In genomic region chr14:81176224-81176623, GRCh38 we compare ENCODE assay signal across 15 cellular contexts. TPM values are rescaled to one million over a fixed set of nuclear protein-coding genes. Genes with fewer than 3 reads are reported as not detected.
A peak's percentile ranks its signal among the peaks of the same experiment; 100 is the strongest.
DNase-seq lines count a peak whose midpoint lies in the region; ATAC-seq and TF ChIP-seq lines count a peak whose summit lies in the region.
"Had no signal": no experiment of that assay in that cellular context is flagged by ENCODE, and none has a peak within 500 bp of the region (broad histone marks: within the 10 kb centered on the region; RNA-seq: fewer than 3 reads in every experiment).

No MANE protein-coding gene starts in this region.

- H2BK15ac ChIP-seq in neuronal stem cell (ENCODE audit: low read length) (no peak overlapping the region), H9 (ENCODE audit: low read depth, low read length) (no peak overlapping the region)

- intact Hi-C loops in prostate gland (cut with DNase I) = loop anchor here (10.0 kb wide), 1 partner anchor 221 kb away; the partner anchor contains the start of gene TSHR

- H3K27me3 ChIP-seq in neuronal stem cell (ENCODE audit: control insufficient read depth in 3 of 3, insufficient read depth in 3 of 3, low read depth in 1 of 3, low read length in 3 of 3) = no peaks in the 10 kb centered on the region
- no peaks in the 10 kb centered on the region for H3K27me3 ChIP-seq in prostate gland (replicated peaks; ENCODE audit: insufficient read depth)
- H3K27me3 ChIP-seq in H9 (ENCODE audit: insufficient read depth, low read length) = no peaks in the 10 kb centered on the region
- H3K27me3 ChIP-seq: heart right ventricle had no signal

- H3K27ac ChIP-seq in neuronal stem cell (replicated peaks; ENCODE audit: low read length) (no peak overlapping the region), prostate gland (no peak overlapping the region), H9 (ENCODE audit: insufficient read length, low read depth, low read length) (no peak overlapping the region)

- H2BK120ac ChIP-seq in neuronal stem cell (ENCODE audit: low read depth, low read length) (no peak overlapping the region), H9 (ENCODE audit: low read depth, low read length, poor library complexity, severe bottlenecking) (no peak overlapping the region)

- no peak overlapping the region for H3K56ac ChIP-seq in H9 (ENCODE audit: insufficient read length, low read depth, low read length)

- no CpG with 5 or more reads among the region's 2 CpGs for WGBS in neuronal stem cell (ENCODE audit: extremely low coverage in 2 of 2, insufficient read length in 2 of 2, insufficient replicate concordance in 1 of 2), 2 donors
- WGBS in prostate gland = 90% methylated on average over 2 of the region's 2 CpGs
- WGBS in H9 (ENCODE audit: extremely low coverage, insufficient read length, low lambda C conversion rate) = no CpG with 5 or more reads among the region's 2 CpGs

- TF ChIP-seq CTCF in prostate gland (IDR thresholded peaks at IDR 0.05) (no peak), GM10266 (IDR thresholded peaks at IDR 0.05; ENCODE audit: control insufficient read depth, insufficient read depth, low read depth, missing control alignments) (no peak), H9 (conservative IDR thresholded peaks at IDR 0.05) (no peak)

- H4K91ac ChIP-seq in neuronal stem cell (ENCODE audit: low read depth, low read length, poor library complexity) (no peak overlapping the region), H9 (ENCODE audit: insufficient read length, low read depth, low read length) (no peak overlapping the region)

- no peak for ATAC-seq in stimulated activated memory B cell treated with anti-CD40 and anti-IgM and Interleukin-4, amounts not matched to agents 10 μg/mL and 1 μg/mL and 100 μg/mL, for 72 hours
- ATAC-seq: stimulated activated naive CD8-positive, alpha-beta T cell treated with anti-CD3 and anti-CD28 coated beads, Interleukin-15, Interleukin-2, amounts not matched to agents 100 U/mL and 50 U/mL, for 24 hours had no signal

- H4K20me1 ChIP-seq in H9 (ENCODE audit: control insufficient read depth, insufficient read depth, insufficient read length) = no peaks in the 10 kb centered on the region

- peak overlapping the region; percentile 11 to 84 (median 67) for H3K27ac Mint-ChIP-seq in IgD-negative memory B cell
- H3K27ac Mint-ChIP-seq in immature natural killer cell = peak overlapping the region; percentile 54 to 85 (median 83)
- peak overlapping the region; percentile 62 for H3K27ac Mint-ChIP-seq in stimulated activated memory B cell treated with anti-CD40 and anti-IgM and Interleukin-4, amounts not matched to agents 10 μg/mL and 1 μg/mL and 100 μg/mL, for 72 hours
- no peak overlapping the region for H3K27ac Mint-ChIP-seq in H9

- H3K9ac ChIP-seq in neuronal stem cell (ENCODE audit: low read depth, low read length, poor library complexity) (no peak overlapping the region), H9 (ENCODE audit: extremely low read depth, insufficient read length, low read length) (no peak overlapping the region)

- no peaks in the 10 kb centered on the region for H3K79me2 ChIP-seq in H9 (ENCODE audit: insufficient read depth, low read length)

- H2BK20ac ChIP-seq in H9 (ENCODE audit: low read depth, low read length, poor library complexity, severe bottlenecking) = no peak overlapping the region

- no peak for TF ChIP-seq POLR2A in prostate gland (IDR thresholded peaks at IDR 0.05)

- no peaks in the 10 kb centered on the region for H3K79me1 ChIP-seq in neuronal stem cell (ENCODE audit: low read depth, low read length)
- no peaks in the 10 kb centered on the region for H3K79me1 ChIP-seq in H9 (ENCODE audit: insufficient read depth, low read depth, low read length, poor library complexity, severe bottlenecking)

- H2BK12ac ChIP-seq in neuronal stem cell (ENCODE audit: low read length) (no peak overlapping the region), H9 (ENCODE audit: insufficient read length, low read depth, low read length) (no peak overlapping the region)

- no peaks in the 10 kb centered on the region for H3K4me1 ChIP-seq in neuronal stem cell (ENCODE audit: control insufficient read depth in 2 of 2, insufficient read depth in 1 of 2, low read depth in 1 of 2, low read length in 2 of 2)
- no peaks in the 10 kb centered on the region for H3K4me1 ChIP-seq in prostate gland (replicated peaks)
- H3K4me1 ChIP-seq in H9 (ENCODE audit: insufficient read depth, low read length) = no peaks in the 10 kb centered on the region

- no peak overlapping the region for H3K18ac ChIP-seq in neuronal stem cell (ENCODE audit: low read length)
- H3K18ac ChIP-seq in H9 (ENCODE audit: insufficient read length, low read depth, low read length) = no peak overlapping the region

- H3K4me1 Mint-ChIP-seq in IgD-negative memory B cell (peaks cover 47 to 71% (median 52%) of the 10 kb centered on the region in 3 donors), immature natural killer cell (peaks cover 27 to 34% of the 10 kb centered on the region in 2 donors), H9 (no peaks in the 10 kb centered on the region)
- H3K4me1 Mint-ChIP-seq in stimulated activated memory B cell treated with anti-CD40 and anti-IgM and Interleukin-4, amounts not matched to agents 10 μg/mL and 1 μg/mL and 100 μg/mL, for 72 hours = peaks cover 66% of the 10 kb centered on the region

- no peaks in the 10 kb centered on the region for H3K23me2 ChIP-seq in H9 (ENCODE audit: insufficient read length, low read depth, low read length, poor library complexity, severe bottlenecking)

- H3K4ac ChIP-seq in neuronal stem cell (ENCODE audit: low read length) = no peak overlapping the region
- H3K4ac ChIP-seq in H9 (ENCODE audit: low read depth, low read length) = no peak overlapping the region

- H4K8ac ChIP-seq in neuronal stem cell (ENCODE audit: low read depth, low read length) (no peak overlapping the region), H9 (replicated peaks; ENCODE audit: insufficient read length, low read depth, low read length) (no peak overlapping the region)

- H3K27me3 Mint-ChIP-seq in IgD-negative memory B cell (no peaks in the 10 kb centered on the region), immature natural killer cell (ENCODE audit: low read depth in 3 of 3) (no peaks in the 10 kb centered on the region), H9 (ENCODE audit: low read depth) (no peaks in the 10 kb centered on the region)
- no peaks in the 10 kb centered on the region for H3K27me3 Mint-ChIP-seq in stimulated activated memory B cell treated with anti-CD40 and anti-IgM and Interleukin-4, amounts not matched to agents 10 μg/mL and 1 μg/mL and 100 μg/mL, for 72 hours

- H3K14ac ChIP-seq in neuronal stem cell (ENCODE audit: low read length) = no peak overlapping the region
- H3K14ac ChIP-seq in H9 (ENCODE audit: insufficient read depth, low read length) = no peak overlapping the region

- peaks cover 3% of the 10 kb centered on the region for H3K36me3 Mint-ChIP-seq in IgD-negative memory B cell
- peaks cover 0 to 8% (median 7%) of the 10 kb centered on the region in 3 donors for H3K36me3 Mint-ChIP-seq in immature natural killer cell
- H3K36me3 Mint-ChIP-seq in stimulated activated memory B cell treated with anti-CD40 and anti-IgM and Interleukin-4, amounts not matched to agents 10 μg/mL and 1 μg/mL and 100 μg/mL, for 72 hours = peaks cover 17% of the 10 kb centered on the region
- H3K36me3 Mint-ChIP-seq in H9 (ENCODE audit: insufficient read depth in 1 of 3, low read depth in 3 of 3) = peaks cover 6 to 24% (median 14%) of the 10 kb centered on the region in 3 experiments

- H3K9me3 Mint-ChIP-seq in IgD-negative memory B cell (no peaks in the 10 kb centered on the region), immature natural killer cell (no peaks in the 10 kb centered on the region), H9 (no peaks in the 10 kb centered on the region)
- no peaks in the 10 kb centered on the region for H3K9me3 Mint-ChIP-seq in stimulated activated memory B cell treated with anti-CD40 and anti-IgM and Interleukin-4, amounts not matched to agents 10 μg/mL and 1 μg/mL and 100 μg/mL, for 72 hours

- peaks cover 0 to 43% of the 10 kb centered on the region in 2 donors for H3K36me3 ChIP-seq in neuronal stem cell (replicated peaks in 1 of 2; ENCODE audit: control insufficient read depth in 2 of 2, insufficient read depth in 2 of 2, low read length in 2 of 2)
- H3K36me3 ChIP-seq in prostate gland = no peaks in the 10 kb centered on the region

- no peak overlapping the region for H3K4me2 ChIP-seq in neuronal stem cell (ENCODE audit: insufficient read depth, low read length, poor library complexity, severe bottlenecking)
- H3K4me2 ChIP-seq in H9 (ENCODE audit: insufficient read depth, insufficient read length, low read length) = no peak overlapping the region

- peak overlapping the region; percentile 23 to 76 (median 68) for H3K4me3 Mint-ChIP-seq in IgD-negative memory B cell
- H3K4me3 Mint-ChIP-seq in immature natural killer cell = peak overlapping the region in 2 of 5 donors; percentile 4 to 22
- no peak overlapping the region for H3K4me3 Mint-ChIP-seq in stimulated activated memory B cell treated with anti-CD40 and anti-IgM and Interleukin-4, amounts not matched to agents 10 μg/mL and 1 μg/mL and 100 μg/mL, for 72 hours
- H3K4me3 Mint-ChIP-seq in H9 = no peak overlapping the region

- no peak overlapping the region for H4K5ac ChIP-seq in H9 (ENCODE audit: insufficient read length, low read depth, low read length)

- H2AFZ ChIP-seq in neuronal stem cell (ENCODE audit: low read length) (no peak overlapping the region), H9 (ENCODE audit: low read length) (no peak overlapping the region)

- no peak overlapping the region for H3T11ph ChIP-seq in H9 (ENCODE audit: low read length)

- H2AK5ac ChIP-seq in neuronal stem cell (ENCODE audit: low read depth, low read length) (no peak overlapping the region), H9 (ENCODE audit: insufficient read length, low read length) (no peak overlapping the region)

- no peaks in the 10 kb centered on the region for H3K9me3 ChIP-seq in neuronal stem cell (replicated peaks in 1 of 2; ENCODE audit: control insufficient read depth in 2 of 2, insufficient read depth in 1 of 2, low read depth in 1 of 2, low read length in 2 of 2)
- H3K9me3 ChIP-seq in prostate gland = no peaks in the 10 kb centered on the region
- H3K9me3 ChIP-seq in H9 (ENCODE audit: control insufficient read depth, low read depth, low read length) = no peaks in the 10 kb centered on the region
- H3K9me3 ChIP-seq: heart right ventricle had no signal

- DNase-seq in RPMI8226 (peak; percentile 66), immature natural killer cell (no peak), neuronal stem cell (ENCODE audit: low spot score) (no peak), prostate gland (ENCODE audit: low spot score) (no peak), GM10266 (ENCODE audit: extremely low spot score) (no peak), H9 (no peak)
- DNase-seq: activated CD4-positive, alpha-beta T cell treated with anti-CD3 and anti-CD28 coated beads for 4 hours; COR-L47; NCI-H1436; NCI-H748 treated with DMSO at 0.1 percent for 48 hours; stimulated activated CD4-positive, alpha-beta T cell treated with anti-CD3 and anti-CD28 coated beads, Interleukin-2, amount 100 ng/mL, for 48 hours; stimulated activated naive CD8-positive, alpha-beta T cell treated with anti-CD3 and anti-CD28 coated beads, Interleukin-15, Interleukin-2, amounts not matched to agents 100 U/mL and 50 U/mL, for 24 hours had no signal

- H3K4me3 ChIP-seq in neuronal stem cell (ENCODE audit: low read length in 2 of 2) (no peak overlapping the region), prostate gland (no peak overlapping the region)

- H3K23ac ChIP-seq in neuronal stem cell (ENCODE audit: low read depth, low read length, poor library complexity) = no peak overlapping the region
- H3K23ac ChIP-seq in H9 (ENCODE audit: insufficient read length, low read depth, low read length) = no peak overlapping the region

- H2BK5ac ChIP-seq in neuronal stem cell (ENCODE audit: low read length) (no peak overlapping the region), H9 (ENCODE audit: insufficient read length, low read length) (no peak overlapping the region)

RNA-seq across cellular contexts. Expression of gene GTF2A1, which starts 44.5 kb away (rescaled TPM):
- polyA plus RNA-seq in IgD-negative memory B cell = 9.2 TPM
- 10 to 100 TPM; 10.5 to 26.3 (median 20.7) TPM for polyA plus RNA-seq in immature natural killer cell
- 24.5 TPM for polyA plus RNA-seq in neuronal stem cell (2013, experiment 1 of 2)
- polyA plus RNA-seq in neuronal stem cell (2013, experiment 2 of 2) = 25.1 TPM
- 10 to 100 TPM; 21.2 to 54.9 TPM for total RNA-seq in prostate gland
- total RNA-seq in H9 (2021) = 40.1 and 43.0 TPM in 2 replicates

Comparison
In these comparisons a context has a peak if more than half of its experiments do, and no peak if none do; other contexts are left out.
1. H3K27ac Mint-ChIP-seq: peak in IgD-negative memory B cell (3 of 3), immature natural killer cell (6 of 6) and stimulated activated memory B cell treated with anti-CD40 and anti-IgM and Interleukin-4, amounts not matched to agents 10 μg/mL and 1 μg/mL and 100 μg/mL, for 72 hours (single experiment); none in H9 (0 of 3).
2. H3K4me3 Mint-ChIP-seq: peak in IgD-negative memory B cell (4 of 4); none in stimulated activated memory B cell treated with anti-CD40 and anti-IgM and Interleukin-4, amounts not matched to agents 10 μg/mL and 1 μg/mL and 100 μg/mL, for 72 hours (single experiment) and H9 (0 of 2).